1 cellular context compared by ENCODE assay signal in genomic region chr6:21937466-21937865, GRCh38.
TF ChIP-seq lines count a peak whose summit lies in the region.

No MANE protein-coding gene starts in this region.

TF ChIP-seq in WTC11, 78 proteins besides CTCF, POLR2A, EP300 and RAD21 (continued from another document):
- TF ChIP-seq, protein P1, sequence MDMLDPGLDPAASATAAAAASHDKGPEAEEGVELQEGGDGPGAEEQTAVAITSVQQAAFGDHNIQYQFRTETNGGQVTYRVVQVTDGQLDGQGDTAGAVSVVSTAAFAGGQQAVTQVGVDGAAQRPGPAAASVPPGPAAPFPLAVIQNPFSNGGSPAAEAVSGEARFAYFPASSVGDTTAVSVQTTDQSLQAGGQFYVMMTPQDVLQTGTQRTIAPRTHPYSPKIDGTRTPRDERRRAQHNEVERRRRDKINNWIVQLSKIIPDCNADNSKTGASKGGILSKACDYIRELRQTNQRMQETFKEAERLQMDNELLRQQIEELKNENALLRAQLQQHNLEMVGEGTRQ (CRISPR knock-in tag; IDR thresholded peaks at IDR 0.05) = no peak
- TF ChIP-seq, protein P2, sequence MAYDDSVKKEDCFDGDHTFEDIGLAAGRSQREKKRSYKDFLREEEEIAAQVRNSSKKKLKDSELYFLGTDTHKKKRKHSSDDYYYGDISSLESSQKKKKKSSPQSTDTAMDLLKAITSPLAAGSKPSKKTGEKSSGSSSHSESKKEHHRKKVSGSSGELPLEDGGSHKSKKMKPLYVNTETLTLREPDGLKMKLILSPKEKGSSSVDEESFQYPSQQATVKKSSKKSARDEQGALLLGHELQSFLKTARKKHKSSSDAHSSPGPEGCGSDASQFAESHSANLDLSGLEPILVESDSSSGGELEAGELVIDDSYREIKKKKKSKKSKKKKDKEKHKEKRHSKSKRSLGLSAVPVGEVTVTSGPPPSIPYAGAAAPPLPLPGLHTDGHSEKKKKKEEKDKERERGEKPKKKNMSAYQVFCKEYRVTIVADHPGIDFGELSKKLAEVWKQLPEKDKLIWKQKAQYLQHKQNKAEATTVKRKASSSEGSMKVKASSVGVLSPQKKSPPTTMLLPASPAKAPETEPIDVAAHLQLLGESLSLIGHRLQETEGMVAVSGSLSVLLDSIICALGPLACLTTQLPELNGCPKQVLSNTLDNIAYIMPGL (CRISPR knock-in tag; IDR thresholded peaks at IDR 0.05) = no peak
- TF ChIP-seq SMAD4 (CRISPR knock-in tag; IDR thresholded peaks at IDR 0.05) = no peak
- TF ChIP-seq, protein P3, sequence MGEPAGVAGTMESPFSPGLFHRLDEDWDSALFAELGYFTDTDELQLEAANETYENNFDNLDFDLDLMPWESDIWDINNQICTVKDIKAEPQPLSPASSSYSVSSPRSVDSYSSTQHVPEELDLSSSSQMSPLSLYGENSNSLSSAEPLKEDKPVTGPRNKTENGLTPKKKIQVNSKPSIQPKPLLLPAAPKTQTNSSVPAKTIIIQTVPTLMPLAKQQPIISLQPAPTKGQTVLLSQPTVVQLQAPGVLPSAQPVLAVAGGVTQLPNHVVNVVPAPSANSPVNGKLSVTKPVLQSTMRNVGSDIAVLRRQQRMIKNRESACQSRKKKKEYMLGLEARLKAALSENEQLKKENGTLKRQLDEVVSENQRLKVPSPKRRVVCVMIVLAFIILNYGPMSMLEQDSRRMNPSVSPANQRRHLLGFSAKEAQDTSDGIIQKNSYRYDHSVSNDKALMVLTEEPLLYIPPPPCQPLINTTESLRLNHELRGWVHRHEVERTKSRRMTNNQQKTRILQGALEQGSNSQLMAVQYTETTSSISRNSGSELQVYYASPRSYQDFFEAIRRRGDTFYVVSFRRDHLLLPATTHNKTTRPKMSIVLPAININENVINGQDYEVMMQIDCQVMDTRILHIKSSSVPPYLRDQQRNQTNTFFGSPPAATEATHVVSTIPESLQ (CRISPR knock-in tag; IDR thresholded peaks at IDR 0.05) = no peak
- no peak for TF ChIP-seq ZNF416 (CRISPR knock-in tag; IDR thresholded peaks at IDR 0.05)
- TF ChIP-seq USF1 (CRISPR knock-in tag; IDR thresholded peaks at IDR 0.05) = no peak
- TF ChIP-seq MYBL2 (CRISPR knock-in tag; IDR thresholded peaks at IDR 0.05) = no peak
- no peak for TF ChIP-seq ZNF138 (CRISPR knock-in tag; conservative IDR thresholded peaks at IDR 0.05)
